ENCODE assay signal across 23 cellular contexts in the genomic region with DNA sequence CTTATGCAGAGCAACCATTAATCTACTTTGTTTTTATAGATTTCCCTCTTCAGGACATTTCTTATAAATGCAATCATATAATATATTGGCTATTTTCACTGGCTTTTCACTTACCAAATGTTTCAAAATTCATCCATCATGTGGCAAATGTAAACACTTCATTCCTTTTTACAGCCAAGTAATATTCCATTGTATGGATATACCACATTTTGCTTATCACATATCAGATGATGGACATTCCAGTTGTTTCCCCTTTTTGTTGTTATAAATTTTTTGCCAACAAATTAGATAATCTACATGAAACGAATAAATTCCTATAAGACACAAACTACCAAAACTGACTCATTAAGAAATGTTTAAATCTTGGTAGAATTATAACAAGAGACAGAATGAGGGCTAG.
A peak's percentile ranks its signal among the peaks of the same experiment; 100 is the strongest.
DNase-seq lines count a peak whose midpoint lies in the region; ATAC-seq, FAIRE-seq and TF ChIP-seq lines count a peak whose summit lies in the region.
"Had no signal": no experiment of that assay in that cellular context is flagged by ENCODE, and none has a peak within 500 bp of the region (broad histone marks: within the 10 kb centered on the region; RNA-seq: fewer than 3 reads in every experiment).

No MANE protein-coding gene starts in this region.

- H3K27me3 ChIP-seq in HepG2 (ENCODE audit: control insufficient read depth in 1 of 2, insufficient read depth in 2 of 2, low read length in 2 of 2) (no peaks in the 10 kb centered on the region), right lobe of liver (no peaks in the 10 kb centered on the region), K562 (ENCODE audit: control insufficient read depth in 2 of 2, insufficient read depth in 2 of 2, low read length in 2 of 2) (no peaks in the 10 kb centered on the region), vagina (no peaks in the 10 kb centered on the region)
- H3K27me3 ChIP-seq: BE2C; BLaER1 treated with 17β-estradiol and CSF1 and Interleukin-3, amounts not matched to agents 10 nM and 100 nM had no signal

- no peak for ATAC-seq in HepG2
- no peak for ATAC-seq in right lobe of liver
- ATAC-seq in K562, result no peak
- ATAC-seq in stimulated activated naive B cell treated with anti-CD40 and anti-IgM and Interleukin-4, amounts not matched to agents 10 μg/mL and 1 μg/mL and 100 μg/mL, for 72 hours (replicated peaks), result no peak

- H3K79me2 ChIP-seq in HepG2 (ENCODE audit: insufficient read depth, low read length) (peaks cover 7% of the 10 kb centered on the region), OCI-LY7 (ENCODE audit: insufficient read depth, low read depth, low read length) (peaks cover 35% of the 10 kb centered on the region; the same call in 1 of the 2 replicates), K562 (ENCODE audit: control insufficient read depth, insufficient read depth, low read length) (peaks cover 41% of the 10 kb centered on the region; the same call in 2 of the 3 replicates)

- H3K36me3 Mint-ChIP-seq in stimulated activated naive B cell treated with anti-CD40 and anti-IgM and Interleukin-4, amounts not matched to agents 10 μg/mL and 1 μg/mL and 100 μg/mL, for 72 hours, result peaks cover 41 to 56% of the 10 kb centered on the region in 2 donors

- no peaks in the 10 kb centered on the region for H3K9me1 ChIP-seq in K562 (ENCODE audit: control insufficient read depth, insufficient read depth, low read length)

- peaks cover 12 to 70% of the 10 kb centered on the region in 2 experiments for H3K36me3 ChIP-seq in HepG2 (replicated peaks in 1 of 2; ENCODE audit: control insufficient read depth in 1 of 2, insufficient read depth in 2 of 2, low read length in 2 of 2)
- H3K36me3 ChIP-seq in right lobe of liver, result peaks cover 0 to 17% (median 6%) of the 10 kb centered on the region in 4 donors
- peaks cover 95% of the 10 kb centered on the region for H3K36me3 ChIP-seq in OCI-LY7 (ENCODE audit: insufficient read depth, low read length)
- peaks cover 87% of the 10 kb centered on the region for H3K36me3 ChIP-seq in K562 (ENCODE audit: control insufficient read depth, insufficient read depth, low read length)
- peaks cover 0 to 16% of the 10 kb centered on the region in 2 donors for H3K36me3 ChIP-seq in vagina

- 98% methylated on average over 1 of the region's 1 CpG for WGBS in HepG2 (ENCODE audit: low lambda C conversion rate)
- 100% methylated on average over 1 of the region's 1 CpG for WGBS in right lobe of liver (ENCODE audit: insufficient coverage, low coverage, low lambda C conversion rate, missing lambda C conversion rate)
- WGBS in K562 (ENCODE audit: insufficient coverage, low coverage, missing lambda C conversion rate), result 94% methylated on average over 1 of the region's 1 CpG

- no peaks in the 10 kb centered on the region for H3K9me2 ChIP-seq in OCI-LY7 (ENCODE audit: insufficient read depth, low read length)

- no peak for FAIRE-seq in HepG2 (lab: Jason Lieb, UNC)
- FAIRE-seq in K562 (lab: Jason Lieb, UNC), result no peak
- FAIRE-seq: D721Med, GM12892, H1 had no signal

- H3K27ac ChIP-seq in HepG2 (ENCODE audit: extremely low read length, insufficient read depth, low read length) (no peak overlapping the region), right lobe of liver (no peak overlapping the region), OCI-LY7 (ENCODE audit: low read depth, low read length, poor library complexity, severe bottlenecking) (no peak overlapping the region), K562 (ENCODE audit: extremely low read depth, low read depth, low read length) (no peak overlapping the region), vagina (no peak overlapping the region)
- H3K27ac ChIP-seq: BLaER1 treated with 17β-estradiol and CSF1 and Interleukin-3, amounts not matched to agents 10 nM and 100 nM; GM23248 had no signal

- peaks cover 12% of the 10 kb centered on the region for H3K4me1 ChIP-seq in HepG2 (ENCODE audit: insufficient read depth, low read length)
- H3K4me1 ChIP-seq in right lobe of liver, result no peaks in the 10 kb centered on the region
- no peaks in the 10 kb centered on the region for H3K4me1 ChIP-seq in OCI-LY7 (ENCODE audit: insufficient read depth, low read length, poor library complexity, severe bottlenecking)
- H3K4me1 ChIP-seq in K562 (replicated peaks in 1 of 2; ENCODE audit: control insufficient read depth in 2 of 2, insufficient read depth in 2 of 2, low read length in 2 of 2), result no peaks in the 10 kb centered on the region
- no peaks in the 10 kb centered on the region for H3K4me1 ChIP-seq in vagina
- H3K4me1 ChIP-seq: BE2C had no signal

- H3K27me3 Mint-ChIP-seq in stimulated activated naive B cell treated with anti-CD40 and anti-IgM and Interleukin-4, amounts not matched to agents 10 μg/mL and 1 μg/mL and 100 μg/mL, for 72 hours, result no peaks in the 10 kb centered on the region
- H3K27me3 Mint-ChIP-seq: CD4-positive, alpha-beta T cell; CD8-positive, alpha-beta memory T cell had no signal

- H3K4me3 ChIP-seq in HepG2 (replicated peaks in 1 of 3; ENCODE audit: insufficient read depth in 1 of 3, low read depth in 2 of 3, low read length in 3 of 3), result no peak overlapping the region
- H3K4me3 ChIP-seq in right lobe of liver, result no peak overlapping the region
- H3K4me3 ChIP-seq in OCI-LY7 (ENCODE audit: low read depth, low read length, poor library complexity, severe bottlenecking), result no peak overlapping the region
- no peak overlapping the region for H3K4me3 ChIP-seq in K562
- H3K4me3 ChIP-seq in vagina, result no peak overlapping the region
- H3K4me3 ChIP-seq: GM23248 had no signal

- peaks cover 0 to 2% of the 10 kb centered on the region in 2 donors for H3K4me1 Mint-ChIP-seq in stimulated activated naive B cell treated with anti-CD40 and anti-IgM and Interleukin-4, amounts not matched to agents 10 μg/mL and 1 μg/mL and 100 μg/mL, for 72 hours
- H3K4me1 Mint-ChIP-seq: CD14-positive monocyte had no signal

- POLR2A ChIA-PET in HepG2 (lab: Yijun Ruan, JAX), result no interaction called here
- POLR2A ChIA-PET in OCI-LY7 (lab: Charles Lee), result no interaction called here
- POLR2A ChIA-PET in K562 (lab: Yijun Ruan, JAX), result no interaction called here

- TF ChIP-seq POLR2A in HepG2 (IDR thresholded peaks at IDR 0.05; ENCODE audit: insufficient read depth in 1 of 2, low read depth in 2 of 2, low read length in 2 of 2) (no peak), right lobe of liver (IDR thresholded peaks at IDR 0.05) (no peak), K562 (conservative IDR thresholded peaks at IDR 0.05) (no peak), vagina (IDR thresholded peaks at IDR 0.05) (no peak)

- H3K27ac Mint-ChIP-seq in stimulated activated naive B cell treated with anti-CD40 and anti-IgM and Interleukin-4, amounts not matched to agents 10 μg/mL and 1 μg/mL and 100 μg/mL, for 72 hours, result peak overlapping the region; percentile 5
- H3K27ac Mint-ChIP-seq: CD4-positive, alpha-beta T cell; CD8-positive, alpha-beta memory T cell had no signal

- TF ChIP-seq CTCF in HepG2 (CRISPR knock-in tag; IDR thresholded peaks at IDR 0.05) (no peak), right lobe of liver (IDR thresholded peaks at IDR 0.05) (no peak), OCI-LY7 (conservative IDR thresholded peaks at IDR 0.05; ENCODE audit: low read length) (no peak), K562 (IDR thresholded peaks at IDR 0.05 in 2 of 3, conservative IDR thresholded peaks at IDR 0.05 in 1 of 3; ENCODE audit: insufficient read depth in 2 of 3, low read depth in 1 of 3, low read length in 3 of 3) (no peak), vagina (IDR thresholded peaks at IDR 0.05) (no peak)

- no peak overlapping the region for H3K4me3 Mint-ChIP-seq in stimulated activated naive B cell treated with anti-CD40 and anti-IgM and Interleukin-4, amounts not matched to agents 10 μg/mL and 1 μg/mL and 100 μg/mL, for 72 hours
- H3K4me3 Mint-ChIP-seq: CD14-positive monocyte; CD4-positive, alpha-beta T cell; CD8-positive, alpha-beta memory T cell had no signal

- no peaks in the 10 kb centered on the region for H3K9me3 ChIP-seq in HepG2 (ENCODE audit: low read length)
- no peaks in the 10 kb centered on the region for H3K9me3 ChIP-seq in right lobe of liver
- peaks cover 16% of the 10 kb centered on the region; the same call in 1 of the 2 replicates for H3K9me3 ChIP-seq in OCI-LY7 (ENCODE audit: low read length)
- H3K9me3 ChIP-seq in K562 (replicated peaks; ENCODE audit: control insufficient read depth, insufficient read depth, low read depth, low read length), result peaks cover 3% of the 10 kb centered on the region
- H3K9me3 ChIP-seq in vagina, result no peaks in the 10 kb centered on the region
- H3K9me3 ChIP-seq: BE2C had no signal

- intact Hi-C loops in HepG2 (cut with micrococcal nuclease; ENCODE audit: unreplicated experiment) (no loop called here), right lobe of liver (cut with DNase I) (no loop called here), OCI-LY7 (cut with micrococcal nuclease; ENCODE audit: unreplicated experiment) (no loop called here), K562 (cut with micrococcal nuclease) (no loop called here), vagina (cut with DNase I) (no loop called here)

- H2AFZ ChIP-seq in HepG2 (ENCODE audit: low read length) (no peak overlapping the region), OCI-LY7 (ENCODE audit: low read length) (no peak overlapping the region), K562 (ENCODE audit: low read depth, low read length) (no peak overlapping the region)
- H2AFZ ChIP-seq: GM23248 had no signal

- H3K4me2 ChIP-seq in HepG2 (ENCODE audit: low read depth, low read length), result no peak overlapping the region
- no peak overlapping the region for H3K4me2 ChIP-seq in OCI-LY7 (ENCODE audit: low read length)
- H3K4me2 ChIP-seq in K562 (ENCODE audit: insufficient read depth, low read length), result no peak overlapping the region
- H3K4me2 ChIP-seq: BLaER1 treated with 17β-estradiol and CSF1 and Interleukin-3, amounts not matched to agents 10 nM and 100 nM had no signal

- BruUV-seq in HepG2 (replicated peaks; lab: Mats Ljungman, UMichigan), result TSS peak; percentile 14
- BruUV-seq in OCI-LY7 (replicated peaks; lab: Mats Ljungman, UMichigan), result TSS peak; percentile 11
- BruUV-seq in K562 (replicated peaks; lab: Mats Ljungman, UMichigan), result TSS peak; percentile 6

- DNase-seq in HepG2 (ENCODE audit: low spot score) (no peak), right lobe of liver (no peak), OCI-LY7 (ENCODE audit: low spot score) (no peak), K562 (ENCODE audit: extremely low read depth in 1 of 4, low spot score in 3 of 4) (no peak), DMS53 treated with DMSO at 0.1 percent for 48 hours (lab: John Stamatoyannopoulos, UW; ENCODE audit: unreplicated experiment) (no peak), vagina (ENCODE audit: extremely low spot score in 2 of 2) (no peak), NCI-H446 treated with DMSO at 0.1 percent for 48 hours (lab: John Stamatoyannopoulos, UW) (no peak)
- DNase-seq in stimulated activated naive B cell treated with anti-CD40 and anti-IgM and Interleukin-4, amounts not matched to agents 10 μg/mL and 1 μg/mL and 100 μg/mL, for 72 hours, result no peak
- DNase-seq: AML-193; BE2C; CD4-positive, alpha-beta T cell; CD8-positive, alpha-beta memory T cell; DMS 273 treated with DMSO at 0.1 percent for 48 hours; DMS79 treated with DMSO at 0.1 percent for 48 hours; GF-D8; GM23248; H7; HCEC 1CT had no signal

- H3K9me3 Mint-ChIP-seq in stimulated activated naive B cell treated with anti-CD40 and anti-IgM and Interleukin-4, amounts not matched to agents 10 μg/mL and 1 μg/mL and 100 μg/mL, for 72 hours, result no peaks in the 10 kb centered on the region

- H3K9ac ChIP-seq in HepG2 (ENCODE audit: insufficient read depth, low read depth, low read length) (no peak overlapping the region), K562 (ENCODE audit: insufficient read depth in 1 of 2, low read depth in 2 of 2, low read length in 2 of 2) (no peak overlapping the region)
- H3K9ac ChIP-seq: BLaER1 treated with 17β-estradiol and CSF1 and Interleukin-3, amounts not matched to agents 10 nM and 100 nM; GM23248 had no signal

- H4K20me1 ChIP-seq in HepG2 (ENCODE audit: insufficient read depth, low read length), result peaks cover 4% of the 10 kb centered on the region; the same call in 1 of the 2 replicates
- H4K20me1 ChIP-seq in OCI-LY7 (ENCODE audit: insufficient read depth, low read length), result no peaks in the 10 kb centered on the region
- H4K20me1 ChIP-seq in K562 (replicated peaks; ENCODE audit: control insufficient read depth, insufficient read depth, low read length), result no peaks in the 10 kb centered on the region

- TF ChIP-seq RAD21 in HepG2 (CRISPR knock-in tag; IDR thresholded peaks at IDR 0.05) (no peak), K562 (CRISPR knock-in tag; conservative IDR thresholded peaks at IDR 0.05 in 1 of 2, IDR thresholded peaks at IDR 0.05 in 1 of 2) (no peak)

- TF ChIP-seq EP300 in HepG2 (IDR thresholded peaks at IDR 0.05; ENCODE audit: low read depth in 2 of 2, low read length in 2 of 2), result no peak
- no peak for TF ChIP-seq EP300 in HepG2 (CRISPR knock-in tag; IDR thresholded peaks at IDR 0.05; ENCODE audit: borderline replicate concordance)
- no peak for TF ChIP-seq EP300 in K562 (IDR thresholded peaks at IDR 0.05; ENCODE audit: low read length)

- in situ Hi-C loops in HepG2 (cut with HindIII; ENCODE audit: extremely low pct_ligation_motif_present, low pct_unique_long_range_greater_than_20kb), result no loop called here
- in situ Hi-C loops in K562 (cut with MboI), result no loop called here

- CTCF ChIA-PET in HepG2 (lab: Yijun Ruan, JAX; ENCODE audit: low intra/inter-chr PET ratio, low total read pairs) (no interaction called here), OCI-LY7 (lab: Charles Lee; ENCODE audit: unreplicated experiment) (no interaction called here), K562 (lab: Yijun Ruan, JAX; ENCODE audit: low intra/inter-chr PET ratio) (no interaction called here)
